ENCODE assay signal across 11 cellular contexts in genomic region chr11:14386895-14387480, GRCh38. TPM values are rescaled to one million over a fixed set of nuclear protein-coding genes. Genes with fewer than 3 reads are reported as not detected.
DNase-seq lines count a peak whose midpoint lies in the region; ATAC-seq, FAIRE-seq and TF ChIP-seq lines count a peak whose summit lies in the region.
"Had no signal": no experiment of that assay in that cellular context is flagged by ENCODE, and none has a peak within 500 bp of the region (broad histone marks: within the 10 kb centered on the region; RNA-seq: fewer than 3 reads in every experiment).

No MANE protein-coding gene starts in this region.

- H4K20me1 ChIP-seq in K562 (replicated peaks; ENCODE audit: control insufficient read depth, insufficient read depth, low read length), result 0 out of 2 replicates have a peak, but pooled peaks cover 2% of the 10 kb centered on the region
- no peaks in the 10 kb centered on the region for H4K20me1 ChIP-seq in hepatocyte (ENCODE audit: insufficient read depth, poor library complexity, severe bottlenecking)

- WGBS in K562 (ENCODE audit: insufficient coverage, low coverage, missing lambda C conversion rate), result 0% methylated on average over 4 of the region's 4 CpGs
- 21% methylated on average over 4 of the region's 4 CpGs for WGBS in hepatocyte (ENCODE audit: low lambda C conversion rate, missing lambda C conversion rate)

- no peak overlapping the region for H3K9ac ChIP-seq in K562 (ENCODE audit: insufficient read depth in 1 of 2, low read depth in 2 of 2, low read length in 2 of 2)

- FAIRE-seq in K562 (lab: Jason Lieb, UNC), result no peak

- H3K4me3 ChIP-seq in K562 (no peak overlapping the region), hepatocyte (no peak overlapping the region)
- H3K4me3 ChIP-seq: coronary artery had no signal

- H3K4me1 ChIP-seq in K562 (replicated peaks in 1 of 2; ENCODE audit: control insufficient read depth in 2 of 2, insufficient read depth in 2 of 2, low read length in 2 of 2) (no peaks in the 10 kb centered on the region), hepatocyte (ENCODE audit: insufficient read depth) (no peaks in the 10 kb centered on the region)

- BruUV-seq in K562 (replicated peaks; lab: Mats Ljungman, UMichigan), result no TSS peak

- CTCF ChIA-PET in K562 (lab: Yijun Ruan, JAX; ENCODE audit: low intra/inter-chr PET ratio), result no interaction called here

- H3K9me2 ChIP-seq in hepatocyte (replicated peaks; ENCODE audit: insufficient read depth), result no peaks in the 10 kb centered on the region

- peaks cover 20 to 23% of the 10 kb centered on the region in 2 experiments; a peak in 4 of 5 replicates for H3K27me3 ChIP-seq in K562 (ENCODE audit: control insufficient read depth in 2 of 2, insufficient read depth in 2 of 2, low read length in 2 of 2)
- H3K27me3 ChIP-seq in hepatocyte, result peaks cover 7% of the 10 kb centered on the region

- POLR2A ChIA-PET in K562 (lab: Yijun Ruan, JAX), result interaction anchor here (1.1 kb wide), 1 partner anchor 10 kb away, joined by 5 read pairs; no protein-coding TSS in a partner anchor

- TF ChIP-seq POLR2A in K562 (conservative IDR thresholded peaks at IDR 0.05), result no peak

- TF ChIP-seq RAD21 in K562 (CRISPR knock-in tag; conservative IDR thresholded peaks at IDR 0.05 in 1 of 2, IDR thresholded peaks at IDR 0.05 in 1 of 2), result no peak

- H3K27ac ChIP-seq in K562 (ENCODE audit: extremely low read depth, low read depth, low read length), result no peak overlapping the region
- no peak overlapping the region for H3K27ac ChIP-seq in hepatocyte
- peak overlapping the region; percentile 40 for H3K27ac ChIP-seq in substantia nigra (ENCODE audit: low read depth, low read length, poor library complexity, severe bottlenecking)
- H3K27ac ChIP-seq: coronary artery had no signal

- H3K4me2 ChIP-seq in K562 (ENCODE audit: insufficient read depth, low read length) (no peak overlapping the region), hepatocyte (no peak overlapping the region)

- no peak for TF ChIP-seq CTCF in K562 (IDR thresholded peaks at IDR 0.05 in 2 of 3, conservative IDR thresholded peaks at IDR 0.05 in 1 of 3; ENCODE audit: insufficient read depth in 2 of 3, low read depth in 1 of 3, low read length in 3 of 3)
- no peak for TF ChIP-seq CTCF in hepatocyte (IDR thresholded peaks at IDR 0.05; ENCODE audit: poor library complexity)

- TF ChIP-seq EP300 in K562 (IDR thresholded peaks at IDR 0.05; ENCODE audit: low read length), result no peak

- H3K79me2 ChIP-seq in K562 (ENCODE audit: control insufficient read depth, insufficient read depth, low read length) (no peaks in the 10 kb centered on the region), hepatocyte (no peaks in the 10 kb centered on the region)

- peak; percentile 38; the same call in 2 of the 3 replicates for ATAC-seq in K562
- ATAC-seq in GM18873 (IDR thresholded peaks at IDR 0.05; ENCODE audit: low FRiP score, unreplicated experiment), result no peak

- H3K36me3 ChIP-seq in K562 (ENCODE audit: control insufficient read depth, insufficient read depth, low read length), result no peaks in the 10 kb centered on the region
- no peaks in the 10 kb centered on the region for H3K36me3 ChIP-seq in hepatocyte (replicated peaks; ENCODE audit: insufficient read depth, low read depth)

- H3K9me1 ChIP-seq in K562 (ENCODE audit: control insufficient read depth, insufficient read depth, low read length), result no peaks in the 10 kb centered on the region

- peak; percentile 79 for DNase-seq in NCI-H2227 (lab: John Stamatoyannopoulos, UW; ENCODE audit: unreplicated experiment)
- DNase-seq in NCI-H2227 treated with DMSO at 0.1 percent for 48 hours (lab: John Stamatoyannopoulos, UW), result no peak
- peak in 1 of 4 experiments; percentile 30 for DNase-seq in K562 (ENCODE audit: extremely low read depth in 1 of 4, low spot score in 3 of 4)
- DNase-seq in hepatocyte (ENCODE audit: low spot score), result peak; percentile 38
- peak in 47 of 49 donors; percentile 3 to 83 (median 57) for DNase-seq in substantia nigra (lab: John Stamatoyannopoulos, UW)
- no peak for DNase-seq in epidermal melanocyte (ENCODE audit: insufficient read length, low spot score)
- no peak for DNase-seq in DMS79 treated with DMSO at 0.1 percent for 48 hours (lab: John Stamatoyannopoulos, UW)
- DNase-seq: activated CD4-positive, alpha-beta T cell treated with anti-CD3 and anti-CD28 coated beads, Interleukin-2, amount 10 ng/mL, durations not matched to agents 7 days and 5 days; NK-92 treated with Interleukin-12 subunit alpha and Interleukin-12 subunit beta, amount 100 ng/mL, for 24 hours had no signal

- intact Hi-C loops in K562 (cut with micrococcal nuclease), result no loop called here

- in situ Hi-C loops in K562 (cut with MboI), result no loop called here

- H2AFZ ChIP-seq in K562 (ENCODE audit: low read depth, low read length) (no peak overlapping the region), hepatocyte (no peak overlapping the region)

- H3K9me3 ChIP-seq in K562 (replicated peaks; ENCODE audit: control insufficient read depth, insufficient read depth, low read depth, low read length) (no peaks in the 10 kb centered on the region), hepatocyte (ENCODE audit: low read depth) (no peaks in the 10 kb centered on the region)

TF ChIP-seq in K562, 482 proteins besides CTCF, POLR2A, EP300 and RAD21:
- TF ChIP-seq TFAP4 (CRISPR knock-in tag; IDR thresholded peaks at IDR 0.05; ENCODE audit: borderline replicate concordance) (peak; percentile 67), RFX1 (IDR thresholded peaks at IDR 0.05) (peak; percentile 87), PTBP1 (IDR thresholded peaks at IDR 0.05; ENCODE audit: low read depth, low read length) (no peak)
TF ChIP-seq in K562: peak in this region for 2.

RNA-seq across cellular contexts. Expression of gene RRAS2, which starts 28.0 kb away (rescaled TPM):
- total RNA-seq in K562 (2011; cell fraction: chromatin; rRNA removed; ENCODE audit: low replicate concordance), result 11.3 and 41.3 TPM in 2 replicates
- total RNA-seq in K562 (2011; cell fraction: nucleolus; rRNA removed), result 9.2 and 11.7 TPM in 2 replicates
- 22.9 and 46.2 TPM in 2 replicates for total RNA-seq in K562 (2011; cell fraction: nucleoplasm; rRNA removed)
- total RNA-seq in K562 (2014; rRNA removed), result 36.0 and 37.6 TPM in 2 replicates
- total RNA-seq in K562 (2014; rRNA removed; fragmentation: Illumina TruSeq; extraction: Trizol), result 41.9 and 45.9 TPM in 2 replicates
- 29.9 and 30.7 TPM in 2 replicates for total RNA-seq in K562 (2015; rRNA removed; fragmentation: Illumina TruSeq; extraction: Trizol)
- total RNA-seq in K562 (2021), result 40.7 and 42.6 TPM in 2 replicates
- 28.3 and 45.6 TPM in 2 replicates for polyA plus RNA-seq in K562 (2011; rRNA removed)
- polyA plus RNA-seq in K562 (2011; cell fraction: cytosol; rRNA removed), result 11.6 and 15.2 TPM in 2 replicates
- 8.0 and 8.8 TPM in 2 replicates for polyA plus RNA-seq in K562 (2011; cell fraction: nucleus; rRNA removed)
- polyA plus RNA-seq in K562 (2012), result 23.9 and 29.5 TPM in 2 replicates
- polyA plus RNA-seq in K562 (2014; fragmentation: Illumina TruSeq; extraction: Trizol), result 40.2 and 47.5 TPM in 2 replicates
- 10 to 100 TPM in 1 of 2 experiments, 1 to 10 TPM in 1; 9.4 to 10.3 TPM for polyA plus RNA-seq in K562 (2014; fragmentation: Nextera tagmentation; extraction: Ambion mirVana)
- 30.3 and 32.5 TPM in 2 replicates for polyA plus RNA-seq in K562 (2014; rRNA removed)
- polyA minus RNA-seq in K562 (2011; rRNA and poly(A)+ RNA removed), result 43.4 and 45.5 TPM in 2 replicates
- 16.7 and 22.8 TPM in 2 replicates for polyA minus RNA-seq in K562 (2011; cell fraction: cytosol; rRNA and poly(A)+ RNA removed)
- polyA minus RNA-seq in K562 (2011; cell fraction: nucleus; rRNA and poly(A)+ RNA removed), result 13.6 and 13.7 TPM in 2 replicates
- total RNA-seq in hepatocyte, result 69.8 and 72.9 TPM in 2 replicates
- 44.2 and 50.7 TPM in 2 replicates for polyA plus RNA-seq in hepatocyte

Comparison
In these comparisons a context has a peak if more than half of its experiments do, and no peak if none do; other contexts are left out.
1. DNase-seq: peak in NCI-H2227 (single experiment), hepatocyte (single experiment) and substantia nigra (47 of 49); none in NCI-H2227 treated with DMSO at 0.1 percent for 48 hours (single experiment), epidermal melanocyte (single experiment) and DMS79 treated with DMSO at 0.1 percent for 48 hours (single experiment).